8 cellular contexts compared by ENCODE assay signal in the genomic region with DNA sequence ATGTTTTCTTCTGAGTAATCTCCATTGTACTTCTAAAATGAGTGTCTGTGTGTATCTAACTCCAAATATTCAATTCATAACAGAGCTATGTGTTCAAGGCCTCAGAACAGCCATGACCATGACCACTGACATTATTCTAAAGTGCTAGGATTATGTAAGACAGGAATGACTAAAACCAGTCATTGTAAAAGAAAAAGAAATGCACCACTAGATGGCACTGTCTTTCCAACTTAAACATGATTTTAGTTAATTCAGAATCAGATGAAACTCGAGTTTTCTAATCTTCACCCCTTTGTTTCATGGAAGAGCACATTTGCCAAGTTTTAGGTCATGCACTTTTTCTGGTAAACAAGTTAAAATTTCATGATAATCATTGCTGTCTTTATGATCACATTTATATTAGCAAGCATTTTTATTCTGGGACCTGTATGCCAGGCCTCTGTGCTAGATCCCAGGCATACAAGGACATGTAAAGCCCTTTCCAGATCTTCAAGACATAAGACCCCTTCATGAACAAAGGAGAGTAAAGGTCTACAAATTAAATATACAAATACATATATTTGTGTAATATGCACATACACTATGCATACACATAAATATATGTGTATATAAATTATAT. TPM values are rescaled to one million over a fixed set of nuclear protein-coding genes. Genes with fewer than 3 reads are reported as not detected.
DNase-seq lines count a peak whose midpoint lies in the region; ATAC-seq and TF ChIP-seq lines count a peak whose summit lies in the region.

No MANE protein-coding gene starts in this region.

- no peaks in the 10 kb centered on the region for H3K9me3 Mint-ChIP-seq in effector memory CD8-positive, alpha-beta T cell

- CTCF ChIA-PET in PC-3 (lab: Charles Lee): no interaction called here

- H3K9me3 ChIP-seq in PC-3 (ENCODE audit: low read length): no peaks in the 10 kb centered on the region

- DNase-seq in Right ventricle myocardium superior (no peak), cardiac septum (ENCODE audit: low spot score) (no peak), PC-3 (peak; percentile 83), midbrain (lab: John Stamatoyannopoulos, UW) (peak; percentile 86), activated gamma-delta T cell treated with Interleukin-2 at 50 U/mL for 16 hours (no peak)
- peak in 2 of 3 experiments; percentile 27 to 32 for DNase-seq in effector memory CD8-positive, alpha-beta T cell

- ATAC-seq in Right ventricle myocardium superior (ENCODE audit: poor library complexity) (peak; percentile 77), HG03520 (IDR thresholded peaks at IDR 0.05; ENCODE audit: unreplicated experiment) (peak; percentile 58), PC-3 (peak; percentile 64), HG03280 (IDR thresholded peaks at IDR 0.05; ENCODE audit: unreplicated experiment) (no peak)
- peak; percentile 75 for ATAC-seq in effector memory CD8-positive, alpha-beta T cell (replicated peaks)

- no peaks in the 10 kb centered on the region for H3K27me3 Mint-ChIP-seq in effector memory CD8-positive, alpha-beta T cell

- H3F3A ChIP-seq in PC-3 (ENCODE audit: low read length, unreplicated experiment): no peaks in the 10 kb centered on the region

- no peaks in the 10 kb centered on the region for H3K4me1 Mint-ChIP-seq in effector memory CD8-positive, alpha-beta T cell (ENCODE audit: low read depth in 2 of 2)

- H3K27ac ChIP-seq in PC-3 (ENCODE audit: low read length): no peak overlapping the region

- no peaks in the 10 kb centered on the region for H3K79me2 ChIP-seq in PC-3 (ENCODE audit: low read length)

- H3K27me3 ChIP-seq in PC-3 (ENCODE audit: low read length): no peaks in the 10 kb centered on the region

- H3K9me2 ChIP-seq in PC-3 (replicated peaks; ENCODE audit: low read length): no peaks in the 10 kb centered on the region

- no peak overlapping the region for H2AFZ ChIP-seq in PC-3 (ENCODE audit: low read length)

- no peak overlapping the region for H3K27ac Mint-ChIP-seq in effector memory CD8-positive, alpha-beta T cell

- H3K9ac ChIP-seq in PC-3 (ENCODE audit: low read length): no peak overlapping the region

- H3K4me2 ChIP-seq in PC-3 (ENCODE audit: low read length): no peak overlapping the region

- no TSS peak for BruUV-seq in PC-3 (replicated peaks; lab: Mats Ljungman, UMichigan)

- intact Hi-C loops in Right ventricle myocardium superior (cut with DNase I): loop anchor here (5.0 kb wide), 1 partner anchor 414 kb away; no protein-coding TSS in a partner anchor
- intact Hi-C loops in cardiac septum (cut with DNase I): loop anchor here (1.0 to 10.0 kb wide), 2 partner anchors 151 to 414 kb away; no protein-coding TSS in a partner anchor
- intact Hi-C loops in PC-3 (cut with micrococcal nuclease): loop anchor here (1.0 to 10.0 kb wide), 6 partner anchors 15 to 413 kb away; no protein-coding TSS in a partner anchor

- no peak overlapping the region for H3K4me3 ChIP-seq in PC-3 (ENCODE audit: low read length)

- H3K4me3 Mint-ChIP-seq in effector memory CD8-positive, alpha-beta T cell: no peak overlapping the region

- H4K20me1 ChIP-seq in PC-3 (ENCODE audit: low read length): no peaks in the 10 kb centered on the region

- H3K4me1 ChIP-seq in PC-3 (ENCODE audit: insufficient read depth, low read length): no peaks in the 10 kb centered on the region; the same call in 1 of the 2 replicates

- H3K36me3 ChIP-seq in PC-3 (ENCODE audit: low read depth, low read length): no peaks in the 10 kb centered on the region

- H3K36me3 Mint-ChIP-seq in effector memory CD8-positive, alpha-beta T cell (ENCODE audit: insufficient read depth): no peaks in the 10 kb centered on the region

- POLR2A ChIA-PET in PC-3 (lab: Charles Lee; ENCODE audit: unreplicated experiment): no interaction called here

- TF ChIP-seq CTCF in PC-3 (conservative IDR thresholded peaks at IDR 0.05; ENCODE audit: low read depth, low read length): peak; percentile 58

RNA-seq across cellular contexts. Expression of gene RSU1, which starts 26.1 kb away (rescaled TPM):
- total RNA-seq in Right ventricle myocardium superior (49.4 TPM), cardiac septum (45.6 TPM), PC-3 (2014; rRNA removed) (21.2 and 26.0 TPM in 2 replicates)

Comparison
In these comparisons a context has a peak if more than half of its experiments do, and no peak if none do; other contexts are left out.
1. DNase-seq: peak in PC-3 (single experiment), effector memory CD8-positive, alpha-beta T cell (2 of 3) and midbrain (single experiment); none in Right ventricle myocardium superior (single experiment), cardiac septum (single experiment) and activated gamma-delta T cell treated with Interleukin-2 at 50 U/mL for 16 hours (single experiment).